In genomic region chr6:105835373-105835772, GRCh38 we compare ENCODE assay signal across 9 cellular contexts.
A peak's percentile ranks its signal among the peaks of the same experiment; 100 is the strongest.
DNase-seq lines count a peak whose midpoint lies in the region; ATAC-seq and TF ChIP-seq lines count a peak whose summit lies in the region.
"Had no signal": no experiment of that assay in that cellular context is flagged by ENCODE, and none has a peak within 500 bp of the region (broad histone marks: within the 10 kb centered on the region; RNA-seq: fewer than 3 reads in every experiment).

No MANE protein-coding gene starts in this region.

- H4K20me1 ChIP-seq in OCI-LY7 (ENCODE audit: insufficient read depth, low read length): no peaks in the 10 kb centered on the region

- no peak for TF ChIP-seq POLR2A in uterus (IDR thresholded peaks at IDR 0.05)

- TF ChIP-seq CTCF in natural killer cell (IDR thresholded peaks at IDR 0.05): peak; percentile 14
- TF ChIP-seq CTCF in OCI-LY7 (conservative IDR thresholded peaks at IDR 0.05; ENCODE audit: low read length): peak; percentile 81
- peak; percentile 39 for TF ChIP-seq CTCF in fibroblast of mammary gland (conservative IDR thresholded peaks at IDR 0.05; ENCODE audit: control insufficient read depth, insufficient read depth, low read depth, low read length)
- TF ChIP-seq CTCF in uterus (IDR thresholded peaks at IDR 0.05): peak in 2 of 4 experiments; percentile 11 to 24

- peak overlapping the region; percentile 99 for H2AFZ ChIP-seq in OCI-LY7 (ENCODE audit: low read length)

- H3K4me2 ChIP-seq in OCI-LY7 (ENCODE audit: low read length): peak overlapping the region; percentile 71

- no peak overlapping the region for H3K4me3 Mint-ChIP-seq in natural killer cell
- H3K4me3 Mint-ChIP-seq in natural killer cell treated with Interleukin-12 subunit alpha and Interleukin-12 subunit beta and Interleukin-15 and Interleukin-18, amount 100 ng/mL, for 72 hours: no peak overlapping the region
- H3K4me3 Mint-ChIP-seq: activated naive CD8-positive, alpha-beta T cell treated with anti-CD3 and anti-CD28 coated beads, Interleukin-2, amount 10 ng/mL, durations not matched to agents 7 days and 5 days had no signal

- H3K27ac Mint-ChIP-seq in natural killer cell: no peak overlapping the region
- H3K27ac Mint-ChIP-seq in natural killer cell treated with Interleukin-12 subunit alpha and Interleukin-12 subunit beta and Interleukin-15 and Interleukin-18, amount 100 ng/mL, for 72 hours: no peak overlapping the region
- H3K27ac Mint-ChIP-seq: activated naive CD8-positive, alpha-beta T cell treated with anti-CD3 and anti-CD28 coated beads, Interleukin-2, amount 10 ng/mL, durations not matched to agents 7 days and 5 days had no signal

- H3K4me3 ChIP-seq in OCI-LY7 (ENCODE audit: low read depth, low read length, poor library complexity, severe bottlenecking) (no peak overlapping the region), fibroblast of mammary gland (ENCODE audit: control insufficient read depth, low read depth, low read length) (no peak overlapping the region), uterus (no peak overlapping the region)

- H3K4me1 Mint-ChIP-seq in natural killer cell: no peaks in the 10 kb centered on the region
- H3K4me1 Mint-ChIP-seq in natural killer cell treated with Interleukin-12 subunit alpha and Interleukin-12 subunit beta and Interleukin-15 and Interleukin-18, amount 100 ng/mL, for 72 hours (ENCODE audit: low read depth in 2 of 2): no peaks in the 10 kb centered on the region
- H3K4me1 Mint-ChIP-seq: activated naive CD8-positive, alpha-beta T cell treated with anti-CD3 and anti-CD28 coated beads, Interleukin-2, amount 10 ng/mL, durations not matched to agents 7 days and 5 days had no signal

- intact Hi-C loops in natural killer cell (cut with micrococcal nuclease): no loop called here
- intact Hi-C loops in OCI-LY7 (cut with micrococcal nuclease; ENCODE audit: unreplicated experiment): loop anchor here (2.0 to 5.0 kb wide), 2 partner anchors 62 to 101 kb away; no protein-coding TSS in a partner anchor
- intact Hi-C loops in uterus (cut with DNase I; ENCODE audit: low total_unique reads): no loop called here

- H3K9me3 ChIP-seq in OCI-LY7 (ENCODE audit: low read length): no peaks in the 10 kb centered on the region
- no peaks in the 10 kb centered on the region for H3K9me3 ChIP-seq in uterus

- ATAC-seq in natural killer cell: no peak
- ATAC-seq in natural killer cell treated with Interleukin-12 subunit alpha and Interleukin-12 subunit beta and Interleukin-15 and Interleukin-18, amount 100 ng/mL, for 72 hours: no peak
- no peak for ATAC-seq in HG02763 (IDR thresholded peaks at IDR 0.05; ENCODE audit: unreplicated experiment)

- H3K79me2 ChIP-seq in OCI-LY7 (ENCODE audit: insufficient read depth, low read depth, low read length): no peaks in the 10 kb centered on the region

- H3K27me3 ChIP-seq in uterus: no peaks in the 10 kb centered on the region

- BruUV-seq in OCI-LY7 (replicated peaks; lab: Mats Ljungman, UMichigan): no TSS peak

- H3K36me3 ChIP-seq in OCI-LY7 (ENCODE audit: insufficient read depth, low read length): no peaks in the 10 kb centered on the region
- H3K36me3 ChIP-seq in uterus: no peaks in the 10 kb centered on the region

- H3K27me3 Mint-ChIP-seq in natural killer cell (ENCODE audit: low read depth in 2 of 2): peaks cover 0 to 2% of the 10 kb centered on the region in 2 donors
- peaks cover 0 to 5% of the 10 kb centered on the region in 2 donors for H3K27me3 Mint-ChIP-seq in natural killer cell treated with Interleukin-12 subunit alpha and Interleukin-12 subunit beta and Interleukin-15 and Interleukin-18, amount 100 ng/mL, for 72 hours

- H3K9me2 ChIP-seq in OCI-LY7 (ENCODE audit: insufficient read depth, low read length): no peaks in the 10 kb centered on the region

- no peak for DNase-seq in natural killer cell
- no peak for DNase-seq in natural killer cell treated with Interleukin-12 subunit alpha and Interleukin-12 subunit beta and Interleukin-15 and Interleukin-18, amount 100 ng/mL, for 72 hours (ENCODE audit: low spot score)
- DNase-seq in OCI-LY7 (ENCODE audit: low spot score): peak; percentile 75
- peak; percentile 54 for DNase-seq in fibroblast of mammary gland (ENCODE audit: low read depth)
- DNase-seq in uterus: no peak
- DNase-seq in SK-N-DZ (ENCODE audit: low spot score): no peak
- DNase-seq in NCI-H2081 (lab: John Stamatoyannopoulos, UW): no peak
- DNase-seq: activated naive CD8-positive, alpha-beta T cell treated with anti-CD3 and anti-CD28 coated beads, Interleukin-2, amount 10 ng/mL, durations not matched to agents 7 days and 5 days had no signal

- CTCF ChIA-PET in OCI-LY7 (lab: Charles Lee; ENCODE audit: unreplicated experiment): no interaction called here

- no peaks in the 10 kb centered on the region for H3K9me3 Mint-ChIP-seq in natural killer cell
- no peaks in the 10 kb centered on the region for H3K9me3 Mint-ChIP-seq in natural killer cell treated with Interleukin-12 subunit alpha and Interleukin-12 subunit beta and Interleukin-15 and Interleukin-18, amount 100 ng/mL, for 72 hours
- H3K9me3 Mint-ChIP-seq: activated naive CD8-positive, alpha-beta T cell treated with anti-CD3 and anti-CD28 coated beads, Interleukin-2, amount 10 ng/mL, durations not matched to agents 7 days and 5 days had no signal

- peaks cover 65% of the 10 kb centered on the region for H3K4me1 ChIP-seq in OCI-LY7 (ENCODE audit: insufficient read depth, low read length, poor library complexity, severe bottlenecking)
- no peaks in the 10 kb centered on the region for H3K4me1 ChIP-seq in uterus

- H3K36me3 Mint-ChIP-seq in natural killer cell: no peaks in the 10 kb centered on the region
- no peaks in the 10 kb centered on the region for H3K36me3 Mint-ChIP-seq in natural killer cell treated with Interleukin-12 subunit alpha and Interleukin-12 subunit beta and Interleukin-15 and Interleukin-18, amount 100 ng/mL, for 72 hours

- H3K27ac ChIP-seq in OCI-LY7 (ENCODE audit: low read depth, low read length, poor library complexity, severe bottlenecking) (peak overlapping the region; percentile 58), uterus (no peak overlapping the region)

- POLR2A ChIA-PET in OCI-LY7 (lab: Charles Lee): interaction anchor here (0.6 to 3.5 kb wide), 17 partner anchors 9 to 1154 kb away, joined by 3 to 20 read pairs (median 4); no protein-coding TSS in a partner anchor

Comparison
In these comparisons a context has a peak if more than half of its experiments do, and no peak if none do; other contexts are left out.
1. DNase-seq: peak in OCI-LY7 (single experiment) and fibroblast of mammary gland (single experiment); none in natural killer cell (single experiment), natural killer cell treated with Interleukin-12 subunit alpha and Interleukin-12 subunit beta and Interleukin-15 and Interleukin-18, amount 100 ng/mL, for 72 hours (single experiment), uterus (0 of 2), SK-N-DZ (single experiment) and NCI-H2081 (0 of 2).